Comparison of ENCODE assay signal across 19 cellular contexts in the genomic region with DNA sequence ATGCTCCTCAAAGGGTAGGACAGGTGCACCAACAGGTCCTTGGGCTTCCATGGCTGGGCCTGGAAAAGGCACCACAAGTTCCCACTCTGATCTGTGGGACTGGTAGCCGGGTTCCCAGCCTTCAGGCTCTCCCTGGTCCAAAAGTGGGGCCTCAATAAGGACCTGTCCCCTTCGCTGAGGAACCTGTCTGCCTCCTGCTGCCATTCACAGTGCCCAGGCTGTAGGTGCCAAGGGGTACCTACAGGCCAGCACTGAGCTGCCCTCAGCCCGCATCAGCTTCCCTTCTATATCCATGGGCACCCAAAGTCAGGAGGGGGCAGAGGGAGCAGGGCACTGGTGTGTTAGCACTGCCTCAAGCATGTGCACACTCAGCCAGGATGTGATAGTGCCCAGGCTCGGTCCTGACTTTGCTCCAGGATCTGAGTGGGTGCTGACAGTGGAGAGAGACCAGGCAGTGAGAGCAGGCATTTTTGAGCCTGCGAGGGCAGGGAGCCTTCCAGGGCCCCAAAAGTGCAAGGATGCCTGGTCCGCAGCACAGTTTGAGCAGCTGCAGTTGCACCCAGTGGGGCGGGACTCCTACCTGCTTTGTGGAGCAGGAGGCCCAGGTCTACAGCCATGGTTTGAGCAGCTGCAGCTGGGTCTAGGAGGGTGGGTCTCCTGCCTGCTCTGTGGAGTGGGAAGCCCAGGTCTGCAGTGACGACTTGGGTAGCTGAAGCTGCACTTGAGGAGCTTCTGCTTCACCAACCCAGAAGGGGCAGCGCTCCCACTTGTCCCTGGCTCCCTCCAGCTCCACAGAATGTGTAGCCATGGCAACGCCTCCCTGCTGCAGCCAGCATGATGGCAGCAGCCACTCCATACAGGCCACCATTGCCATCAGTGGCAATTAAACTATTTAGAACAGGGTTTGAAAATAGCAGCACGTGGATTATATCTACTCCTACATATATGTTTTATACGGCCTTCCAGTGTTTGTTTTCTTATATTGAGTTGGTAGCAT.
"Had no signal": no experiment of that assay in that cellular context is flagged by ENCODE, and none has a peak within 500 bp of the region (broad histone marks: within the 10 kb centered on the region; RNA-seq: fewer than 3 reads in every experiment).

No MANE protein-coding gene starts in this region.

- DNase-seq: activated CD4-positive, alpha-beta memory T cell treated with anti-CD3 and anti-CD28 coated beads for 36 hours; activated CD4-positive, alpha-beta T cell treated with anti-CD3 and anti-CD28 coated beads for 48 hours; activated effector memory CD4-positive, alpha-beta T cell treated with Interleukin-2 at 50 U/mL for 16 hours; activated naive CD4-positive, alpha-beta T cell treated with anti-CD3 and anti-CD28 coated beads for 36 hours; activated T-cell treated with anti-CD3 and anti-CD28 coated beads, Interleukin-2, amount 50 U/mL, for 72 hours; amygdala; body of pancreas; heart left ventricle; nucleus accumbens; sigmoid colon; stimulated activated CD4-positive, alpha-beta T cell treated with anti-CD3 and anti-CD28 coated beads, Interleukin-4, amount 100 ng/mL, for 1 hour; stomach; T-helper 17 cell; transverse colon had no signal

- H3K27ac ChIP-seq: body of pancreas, cardiac muscle cell, epithelial cell of prostate, heart left ventricle, sigmoid colon, stomach, transverse colon had no signal

- H3K36me3 Mint-ChIP-seq: activated CD4-positive, alpha-beta memory T cell treated with anti-CD3 and anti-CD28 coated beads for 36 hours; memory B cell had no signal

- H3K36me3 ChIP-seq: cardiac muscle cell, heart left ventricle, sigmoid colon, stomach, transverse colon had no signal

- H3K4me3 ChIP-seq: body of pancreas, cardiac muscle cell, heart left ventricle, sigmoid colon, smooth muscle cell, stomach, transverse colon had no signal

- ATAC-seq: activated T-cell treated with anti-CD3 and anti-CD28 coated beads, Interleukin-2, amount 50 U/mL, for 72 hours; body of pancreas; heart left ventricle; T-helper 17 cell had no signal

- H3K4me3 Mint-ChIP-seq: activated CD4-positive, alpha-beta memory T cell treated with anti-CD3 and anti-CD28 coated beads for 36 hours; activated naive CD4-positive, alpha-beta T cell treated with anti-CD3 and anti-CD28 coated beads for 36 hours; activated T-cell treated with anti-CD3 and anti-CD28 coated beads, Interleukin-2, amount 50 U/mL, for 72 hours; memory B cell; nephron; T-helper 17 cell had no signal

- H3K9me3 ChIP-seq: body of pancreas, transverse colon had no signal

- H3K27ac Mint-ChIP-seq: activated CD4-positive, alpha-beta memory T cell treated with anti-CD3 and anti-CD28 coated beads for 36 hours; activated naive CD4-positive, alpha-beta T cell treated with anti-CD3 and anti-CD28 coated beads for 36 hours; activated T-cell treated with anti-CD3 and anti-CD28 coated beads, Interleukin-2, amount 50 U/mL, for 72 hours; memory B cell; nephron; T-helper 17 cell had no signal

- H3K27me3 ChIP-seq: body of pancreas, cardiac muscle cell, heart left ventricle, sigmoid colon, stomach, transverse colon had no signal

- H3K27me3 Mint-ChIP-seq: activated CD4-positive, alpha-beta memory T cell treated with anti-CD3 and anti-CD28 coated beads for 36 hours; memory B cell; T-helper 17 cell had no signal

- H3K9me3 Mint-ChIP-seq: activated naive CD4-positive, alpha-beta T cell treated with anti-CD3 and anti-CD28 coated beads for 36 hours; nephron had no signal

- H3K4me1 Mint-ChIP-seq: memory B cell, nephron, T-helper 17 cell had no signal

- H3K4me1 ChIP-seq: body of pancreas, heart left ventricle, sigmoid colon, stomach, transverse colon had no signal
